ENCODE assay signal across 9 cellular contexts in the genomic region with DNA sequence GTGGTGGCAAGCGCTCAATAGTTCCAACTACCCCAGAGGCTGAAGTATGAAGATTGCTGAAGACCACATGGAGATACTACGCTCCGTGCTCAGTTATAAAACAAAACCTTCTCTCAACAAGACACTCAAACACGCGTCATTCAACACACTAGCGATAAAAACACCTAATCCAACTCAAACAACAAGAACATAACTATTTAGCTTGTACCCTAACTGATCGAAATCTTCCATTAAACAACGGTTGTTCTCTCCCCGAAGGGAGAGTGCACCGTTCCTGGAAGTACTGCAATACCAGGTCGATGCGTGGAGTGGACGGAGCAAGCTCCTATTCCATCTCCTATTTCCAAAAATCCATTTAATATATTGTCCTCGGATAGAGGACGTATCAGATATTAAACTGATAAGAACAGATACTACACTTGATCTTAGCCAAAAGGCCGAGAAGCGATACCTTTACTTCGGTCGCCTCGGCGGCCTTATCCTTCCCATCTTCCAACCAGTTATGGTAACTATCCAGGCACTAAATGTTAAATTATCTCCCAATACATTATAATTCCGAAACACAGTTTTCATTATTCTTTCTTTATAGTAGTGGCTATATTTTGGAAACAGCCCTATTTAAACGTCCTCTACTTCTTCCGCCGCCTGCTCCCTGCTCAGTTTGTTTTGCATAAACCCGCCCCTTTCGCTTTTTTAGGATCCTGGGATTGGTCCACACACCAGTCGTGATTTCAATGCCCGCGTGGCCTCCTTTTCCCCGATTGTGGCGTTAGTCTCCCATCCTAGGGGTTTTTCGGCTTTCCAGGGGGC. TPM values are rescaled to one million over a fixed set of nuclear protein-coding genes. Genes with fewer than 3 reads are reported as not detected.
A peak's percentile ranks its signal among the peaks of the same experiment; 100 is the strongest.
DNase-seq lines count a peak whose midpoint lies in the region; ATAC-seq, FAIRE-seq and TF ChIP-seq lines count a peak whose summit lies in the region.
"Had no signal": no experiment of that assay in that cellular context is flagged by ENCODE, and none has a peak within 500 bp of the region (broad histone marks: within the 10 kb centered on the region; RNA-seq: fewer than 3 reads in every experiment).

No MANE protein-coding gene starts in this region.

- no peaks in the 10 kb centered on the region for H3K36me3 ChIP-seq in kidney (ENCODE audit: control insufficient read depth in 1 of 2, insufficient read depth in 2 of 2, low read length in 2 of 2)

- peak; percentile 100 for DNase-seq in AG10803 (ENCODE audit: low read depth)
- peak; percentile 99 for DNase-seq in NCI-H2227 treated with DMSO at 0.1 percent for 48 hours (lab: John Stamatoyannopoulos, UW)
- DNase-seq in activated CD4-positive, CD25-positive, alpha-beta regulatory T cell (lab: John Stamatoyannopoulos, UW): peak; percentile 61 to 80 (median 70)
- DNase-seq in cerebellum (ENCODE audit: low spot score): peak; percentile 96
- peak; percentile 93 for DNase-seq in kidney
- DNase-seq in stimulated activated CD4-positive, alpha-beta T cell treated with anti-CD3 and anti-CD28 coated beads, Interleukin-15, amount 100 ng/mL, for 24 hours: peak; percentile 84

- no peaks in the 10 kb centered on the region for H3K9me3 ChIP-seq in kidney (ENCODE audit: control insufficient read depth in 1 of 2, low read length in 2 of 2)

- peak overlapping the region; percentile 89 to 94 for H3K9ac ChIP-seq in kidney (ENCODE audit: low read length in 2 of 2)

- TF ChIP-seq CTCF in AG10803 (conservative IDR thresholded peaks at IDR 0.05; ENCODE audit: low read length) (no peak), kidney (IDR thresholded peaks at IDR 0.05; ENCODE audit: borderline replicate concordance, extremely low read depth, insufficient read depth) (no peak)

- peak overlapping the region; percentile 97 to 99 for H3K27ac ChIP-seq in kidney (ENCODE audit: low read depth in 2 of 2, low read length in 2 of 2)

- ATAC-seq in HG03159 (IDR thresholded peaks at IDR 0.05; ENCODE audit: unreplicated experiment): peak; percentile 54

- peak; percentile 98 for FAIRE-seq in kidney (lab: Jason Lieb, UNC)

- peak overlapping the region; percentile 56 for H3K4me3 ChIP-seq in AG10803 (ENCODE audit: low read length)
- H3K4me3 ChIP-seq in kidney (ENCODE audit: low read length in 2 of 2): peak overlapping the region; percentile 73 to 87

- H3K4me1 ChIP-seq in kidney (ENCODE audit: control insufficient read depth in 1 of 2, insufficient read depth in 1 of 2, low read depth in 1 of 2, low read length in 2 of 2): peaks cover 6 to 11% of the 10 kb centered on the region in 2 donors

- TF ChIP-seq POLR2A in GM18951 (IDR thresholded peaks at IDR 0.05; ENCODE audit: extremely low read depth, insufficient read depth, insufficient read length): peak; percentile 89

- intact Hi-C loops in kidney (cut with DNase I): no loop called here

- in situ Hi-C loops in GM18951 (cut with MboI; ENCODE audit: low sequenced_read_pairs, unreplicated experiment): no loop called here

RNA-seq across cellular contexts. Expression of gene WDR74, which starts 2.2 kb away (rescaled TPM):
- total RNA-seq in cerebellum (31.2 TPM), kidney (48.9 TPM)
- 38.5 TPM for polyA plus RNA-seq in kidney (ENCODE audit: insufficient read depth, low read depth, low replicate concordance)

RNA-seq across cellular contexts. Expression of gene TEX54, which starts 8.9 kb away (rescaled TPM):
- total RNA-seq in cerebellum: not detected
- not detected for total RNA-seq in kidney
- not detected for polyA plus RNA-seq in kidney (ENCODE audit: insufficient read depth, low read depth, low replicate concordance)
- total RNA-seq: T-helper 2 cell treated with Interferon-gamma antibody and Interleukin-4, amounts not matched to agents 100 ng/mL and 5 ng/mL, for 36 hours had no signal

RNA-seq across cellular contexts. Expression of gene STX5, which starts 9.7 kb away (rescaled TPM):
- total RNA-seq in cerebellum (24.3 TPM), kidney (39.6 TPM)
- polyA plus RNA-seq in kidney (ENCODE audit: insufficient read depth, low read depth, low replicate concordance): 44.6 TPM

RNA-seq across cellular contexts. Expression of gene NXF1, which starts 36.3 kb away (rescaled TPM):
- total RNA-seq in cerebellum: 22.5 TPM
- 83.8 TPM for total RNA-seq in kidney
- 70.7 TPM for polyA plus RNA-seq in kidney (ENCODE audit: insufficient read depth, low read depth, low replicate concordance)

RNA-seq across cellular contexts. Expression of gene SLC3A2, which starts 39.1 kb away (rescaled TPM):
- total RNA-seq in cerebellum (64.1 TPM), kidney (203 TPM)
- 299 TPM for polyA plus RNA-seq in kidney (ENCODE audit: insufficient read depth, low read depth, low replicate concordance)

Comparison
In these comparisons a context has a peak if more than half of its experiments do, and no peak if none do; other contexts are left out.
1. Peak in every context shown above with its lines: DNase-seq, ATAC-seq, H3K4me3 ChIP-seq and H3K27ac ChIP-seq.